In genomic region chr4:95264843-95265242, GRCh38 we compare ENCODE assay signal across 23 cellular contexts.
DNase-seq lines count a peak whose midpoint lies in the region; ATAC-seq, FAIRE-seq and TF ChIP-seq lines count a peak whose summit lies in the region.
"Had no signal": no experiment of that assay in that cellular context is flagged by ENCODE, and none has a peak within 500 bp of the region (broad histone marks: within the 10 kb centered on the region; RNA-seq: fewer than 3 reads in every experiment).

No MANE protein-coding gene starts in this region.

- peaks cover 33% of the 10 kb centered on the region for H3K4me1 Mint-ChIP-seq in astrocyte (ENCODE audit: low read depth, unreplicated experiment)
- H3K4me1 Mint-ChIP-seq: CD14-positive monocyte; CD4-positive, alpha-beta memory T cell had no signal

- no peaks in the 10 kb centered on the region for H3K36me3 ChIP-seq in H7 (replicated peaks; ENCODE audit: control insufficient read depth, insufficient read depth, low read length)
- H3K36me3 ChIP-seq in astrocyte (ENCODE audit: insufficient read depth, low read length), result no peaks in the 10 kb centered on the region
- H3K36me3 ChIP-seq: BLaER1 had no signal

- TF ChIP-seq CTCF in astrocyte (IDR thresholded peaks at IDR 0.05; ENCODE audit: insufficient read depth, low read depth, low read length) (no peak), dorsolateral prefrontal cortex (IDR thresholded peaks at IDR 0.05 in 54 of 56, conservative IDR thresholded peaks at IDR 0.05 in 2 of 56; ENCODE audit: low read depth in 1 of 56, partially characterized antibody in 56 of 56) (no peak)

- H4K20me1 ChIP-seq in astrocyte (ENCODE audit: insufficient read depth, low read length), result no peaks in the 10 kb centered on the region
- H4K20me1 ChIP-seq: BLaER1 had no signal

- no peak for FAIRE-seq in astrocyte (lab: Jason Lieb, UNC)
- FAIRE-seq in GM19239 (lab: Jason Lieb, UNC), result no peak
- FAIRE-seq: GM12892, GM18507, H54, HTR-8/SVneo had no signal

- H3K27ac Mint-ChIP-seq in astrocyte (ENCODE audit: unreplicated experiment), result peak overlapping the region; percentile 41
- H3K27ac Mint-ChIP-seq: CD4-positive, alpha-beta memory T cell had no signal

- H3K4me3 ChIP-seq in H7 (ENCODE audit: insufficient read depth, low read depth, low read length), result no peak overlapping the region
- no peak overlapping the region for H3K4me3 ChIP-seq in astrocyte (ENCODE audit: insufficient read depth, low read depth, low read length)
- H3K4me3 ChIP-seq in dorsolateral prefrontal cortex, result no peak overlapping the region
- H3K4me3 ChIP-seq: BLaER1 had no signal

- H3K36me3 Mint-ChIP-seq in astrocyte (ENCODE audit: low read depth, unreplicated experiment), result no peaks in the 10 kb centered on the region
- H3K36me3 Mint-ChIP-seq: CD14-positive monocyte; CD4-positive, alpha-beta memory T cell had no signal

- no peak overlapping the region for H3K4me2 ChIP-seq in astrocyte (ENCODE audit: low read length)
- H3K4me2 ChIP-seq: BLaER1 had no signal

- no peaks in the 10 kb centered on the region for H3K9me3 ChIP-seq in astrocyte (ENCODE audit: insufficient read depth, low read depth, low read length)
- H3K9me3 ChIP-seq: BLaER1 had no signal

- H3K9me3 Mint-ChIP-seq in astrocyte (ENCODE audit: unreplicated experiment), result no peaks in the 10 kb centered on the region

- H3K27ac ChIP-seq in astrocyte (ENCODE audit: low read depth, low read length) (no peak overlapping the region), dorsolateral prefrontal cortex (peak overlapping the region in 58 of 59 donors; percentile 7 to 96 (median 87)), substantia nigra (ENCODE audit: low read depth, low read length, poor library complexity, severe bottlenecking) (peak overlapping the region; percentile 88)
- H3K27ac ChIP-seq: BLaER1, HL-60 had no signal

- H3K27me3 Mint-ChIP-seq in astrocyte (ENCODE audit: low read depth, unreplicated experiment), result no peaks in the 10 kb centered on the region
- H3K27me3 Mint-ChIP-seq: CD4-positive, alpha-beta memory T cell had no signal

- H3K4me1 ChIP-seq in astrocyte (ENCODE audit: insufficient read depth, low read length), result peaks cover 18% of the 10 kb centered on the region

- intact Hi-C loops in dorsolateral prefrontal cortex (cut with DNase I), result no loop called here

- DNase-seq in H7 (peak; percentile 30), astrocyte (ENCODE audit: low read depth) (no peak), dorsolateral prefrontal cortex (no peak), substantia nigra (lab: John Stamatoyannopoulos, UW) (no peak), NOMO-1 treated with dmso at 0.1 percent for 144 hours (lab: John Stamatoyannopoulos, UW; ENCODE audit: unreplicated experiment) (no peak), GM19239 (ENCODE audit: insufficient read length, low spot score) (no peak), NCI-H82 treated with DMSO at 0.1 percent for 48 hours (lab: John Stamatoyannopoulos, UW; ENCODE audit: unreplicated experiment) (no peak)
- DNase-seq: 8988T; CD4-positive, alpha-beta memory T cell; DMS153; DMS79; GDM1; IMR-90; KBM-7 had no signal

- H3K27me3 ChIP-seq in H7 (ENCODE audit: control insufficient read depth, insufficient read depth, low read length) (no peaks in the 10 kb centered on the region), astrocyte (ENCODE audit: insufficient read depth, low read length) (no peaks in the 10 kb centered on the region), dorsolateral prefrontal cortex (no peaks in the 10 kb centered on the region)
- H3K27me3 ChIP-seq: BLaER1 had no signal

- no peak for ATAC-seq in HG03565 (IDR thresholded peaks at IDR 0.05; ENCODE audit: unreplicated experiment)
- ATAC-seq: HCT116 had no signal

- H3K4me3 Mint-ChIP-seq in astrocyte (ENCODE audit: unreplicated experiment), result no peak overlapping the region
- H3K4me3 Mint-ChIP-seq: CD14-positive monocyte; CD4-positive, alpha-beta memory T cell had no signal

- H2AFZ ChIP-seq in astrocyte (ENCODE audit: low read depth, low read length), result no peak overlapping the region

- H3K79me2 ChIP-seq in astrocyte (ENCODE audit: insufficient read depth, low read length), result no peaks in the 10 kb centered on the region

- no peak overlapping the region for H3K9ac ChIP-seq in astrocyte (ENCODE audit: low read length)
- H3K9ac ChIP-seq: BLaER1 had no signal
